8 cellular contexts compared by ENCODE assay signal in the genomic region with DNA sequence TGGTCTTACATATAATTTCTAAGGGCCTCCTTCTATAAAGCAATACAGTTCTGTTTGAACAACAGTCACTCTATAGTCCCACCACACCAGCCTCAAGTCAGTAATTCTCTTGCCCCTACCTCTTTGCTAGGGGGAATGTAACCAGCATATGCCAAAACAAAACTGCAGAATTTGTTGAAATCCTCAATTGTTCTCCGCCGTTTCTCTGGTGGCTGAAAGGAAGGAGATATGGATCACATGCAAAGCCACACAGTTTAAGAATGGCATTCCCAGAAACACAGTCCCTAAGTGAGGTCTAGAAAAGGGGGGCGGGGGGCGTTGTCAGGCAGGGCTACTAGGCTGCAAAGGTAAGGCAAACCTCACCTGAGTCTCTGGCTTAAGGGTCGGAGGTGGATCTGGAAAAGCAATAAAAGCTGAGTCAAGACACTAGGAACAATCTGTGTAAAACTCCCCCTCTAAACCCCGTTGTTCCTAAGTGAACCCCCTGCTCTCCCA. TPM values are rescaled to one million over a fixed set of nuclear protein-coding genes. Genes with fewer than 3 reads are reported as not detected.
DNase-seq lines count a peak whose midpoint lies in the region; ATAC-seq and TF ChIP-seq lines count a peak whose summit lies in the region.

No MANE protein-coding gene starts in this region.

- peak overlapping the region; percentile 83 for H3K27ac Mint-ChIP-seq in activated T-cell treated with anti-CD3 and anti-CD28 coated beads, Interleukin-2, amount 50 U/mL, for 72 hours

- H3K36me3 ChIP-seq in lower lobe of right lung (peaks cover 40% of the 10 kb centered on the region), tibial artery (peaks cover 12 to 29% (median 24%) of the 10 kb centered on the region in 3 donors)

- in situ Hi-C loops in astrocyte of the spinal cord (cut with HindIII; ENCODE audit: low sequenced_read_pairs) = no loop called here

- H3K4me3 Mint-ChIP-seq in activated T-cell treated with anti-CD3 and anti-CD28 coated beads, Interleukin-2, amount 50 U/mL, for 72 hours = peak overlapping the region; percentile 93 to 100

- H3K27me3 Mint-ChIP-seq in activated T-cell treated with anti-CD3 and anti-CD28 coated beads, Interleukin-2, amount 50 U/mL, for 72 hours (ENCODE audit: low read depth) = no peaks in the 10 kb centered on the region

- H3K9me3 ChIP-seq in lower lobe of right lung (no peaks in the 10 kb centered on the region), tibial artery (no peaks in the 10 kb centered on the region)

- H3K9me3 Mint-ChIP-seq in activated T-cell treated with anti-CD3 and anti-CD28 coated beads, Interleukin-2, amount 50 U/mL, for 72 hours = no peaks in the 10 kb centered on the region

- H3K36me3 Mint-ChIP-seq in activated T-cell treated with anti-CD3 and anti-CD28 coated beads, Interleukin-2, amount 50 U/mL, for 72 hours (ENCODE audit: insufficient read depth in 2 of 2) = peaks cover 13 to 17% of the 10 kb centered on the region in 2 donors

- no peak for DNase-seq in activated T-cell treated with anti-CD3 and anti-CD28 coated beads, Interleukin-2, amount 50 U/mL, for 72 hours
- DNase-seq in activated T-cell treated with anti-CD3 and anti-CD28 coated beads, Interleukin-2, amount 50 U/mL, for 1 hour = no peak
- DNase-seq in astrocyte of the spinal cord (ENCODE audit: low read depth, low spot score) = no peak
- DNase-seq in lower lobe of right lung = no peak
- no peak for DNase-seq in tibial artery
- no peak for DNase-seq in NCI-H2171 (lab: John Stamatoyannopoulos, UW)

- H3K4me1 ChIP-seq in lower lobe of right lung (peaks cover 57% of the 10 kb centered on the region), tibial artery (peaks cover 0 to 59% (median 46%) of the 10 kb centered on the region in 4 donors)

- H3K27me3 ChIP-seq in lower lobe of right lung (ENCODE audit: low read depth) (no peaks in the 10 kb centered on the region), tibial artery (no peaks in the 10 kb centered on the region)

- no peak for ATAC-seq in activated T-cell treated with anti-CD3 and anti-CD28 coated beads, Interleukin-2, amount 50 U/mL, for 72 hours (replicated peaks in 1 of 2)
- ATAC-seq in lower lobe of right lung (no peak), HG02885 (IDR thresholded peaks at IDR 0.05; ENCODE audit: poor library complexity, unreplicated experiment) (no peak), GM19328 (IDR thresholded peaks at IDR 0.05; ENCODE audit: unreplicated experiment) (no peak)

- intact Hi-C loops in lower lobe of right lung (cut with DNase I) (no loop called here), tibial artery (cut with DNase I; ENCODE audit: low total_unique reads) (no loop called here)

- peak overlapping the region; percentile 98 for H3K4me3 ChIP-seq in astrocyte of the spinal cord (ENCODE audit: low read depth, low read length)
- peak overlapping the region; percentile 97 for H3K4me3 ChIP-seq in lower lobe of right lung
- H3K4me3 ChIP-seq in tibial artery = peak overlapping the region; percentile 87 to 99

- H3K27ac ChIP-seq in lower lobe of right lung = peak overlapping the region; percentile 88
- peak overlapping the region; percentile 91 to 98 for H3K27ac ChIP-seq in tibial artery

- peaks cover 71% of the 10 kb centered on the region for H3K4me1 Mint-ChIP-seq in activated T-cell treated with anti-CD3 and anti-CD28 coated beads, Interleukin-2, amount 50 U/mL, for 72 hours (ENCODE audit: low read depth)

- TF ChIP-seq CTCF in astrocyte of the spinal cord (IDR thresholded peaks at IDR 0.05; ENCODE audit: low read depth, low read length) (no peak), lower lobe of right lung (IDR thresholded peaks at IDR 0.05) (no peak), tibial artery (IDR thresholded peaks at IDR 0.05) (no peak)

RNA-seq across cellular contexts. Expression of a gene that starts 1.9 kb away (rescaled TPM):
- total RNA-seq in activated T-cell treated with anti-CD3 and anti-CD28 coated beads, Interleukin-2, amount 50 U/mL, for 72 hours = 10 to 100 TPM; 28.9 to 32.2 TPM
- total RNA-seq in lower lobe of right lung = 33.9 TPM

RNA-seq across cellular contexts. Expression of a gene that starts 3.0 kb away (rescaled TPM):
- 10 to 100 TPM; 49.5 to 54.8 TPM for total RNA-seq in activated T-cell treated with anti-CD3 and anti-CD28 coated beads, Interleukin-2, amount 50 U/mL, for 72 hours
- total RNA-seq in lower lobe of right lung = 46.4 TPM

RNA-seq across cellular contexts. Expression of a gene that starts 4.9 kb away (rescaled TPM):
- 100 to 1,000 TPM; 244 to 246 TPM for total RNA-seq in activated T-cell treated with anti-CD3 and anti-CD28 coated beads, Interleukin-2, amount 50 U/mL, for 72 hours
- 587 TPM for total RNA-seq in lower lobe of right lung

RNA-seq across cellular contexts. Expression of a gene that starts 14.2 kb away (rescaled TPM):
- 100 to 1,000 TPM; 184 to 186 TPM for total RNA-seq in activated T-cell treated with anti-CD3 and anti-CD28 coated beads, Interleukin-2, amount 50 U/mL, for 72 hours
- 140 TPM for total RNA-seq in lower lobe of right lung

RNA-seq across cellular contexts. Expression of a gene that starts 14.7 kb away (rescaled TPM):
- total RNA-seq in activated T-cell treated with anti-CD3 and anti-CD28 coated beads, Interleukin-2, amount 50 U/mL, for 72 hours = 10 to 100 TPM; 62.1 to 89.5 TPM
- total RNA-seq in lower lobe of right lung = 33.2 TPM
